In genomic region chr6:129497591-129498555, GRCh38 we compare ENCODE assay signal across 17 cellular contexts.
DNase-seq lines count a peak whose midpoint lies in the region; ATAC-seq and TF ChIP-seq lines count a peak whose summit lies in the region.
"Had no signal": no experiment of that assay in that cellular context is flagged by ENCODE, and none has a peak within 500 bp of the region (broad histone marks: within the 10 kb centered on the region; RNA-seq: fewer than 3 reads in every experiment).

No MANE protein-coding gene starts in this region.

- H3K9me3 Mint-ChIP-seq in GM23338 = no peaks in the 10 kb centered on the region

- peaks cover 26% of the 10 kb centered on the region for H3K4me1 Mint-ChIP-seq in GM23338

- ATAC-seq in right cardiac atrium = no peak
- ATAC-seq in esophagus mucosa = peak; percentile 36
- ATAC-seq in HG03571 (IDR thresholded peaks at IDR 0.05; ENCODE audit: unreplicated experiment) = no peak
- no peak for ATAC-seq in GM23338
- ATAC-seq in GM21390 (IDR thresholded peaks at IDR 0.05; ENCODE audit: unreplicated experiment) = no peak

- no peak overlapping the region for H3K9ac ChIP-seq in SK-N-MC (ENCODE audit: insufficient read length)

- no peak overlapping the region for H3K4me2 ChIP-seq in GM23338

- H3K36me3 ChIP-seq in cardiac muscle cell = peaks cover 7% of the 10 kb centered on the region
- H3K36me3 ChIP-seq in SK-N-MC (ENCODE audit: insufficient read depth, low read length) = no peaks in the 10 kb centered on the region
- peaks cover 0 to 14% (median 8%) of the 10 kb centered on the region in 4 donors for H3K36me3 ChIP-seq in stomach
- no peaks in the 10 kb centered on the region for H3K36me3 ChIP-seq in GM23338 (ENCODE audit: insufficient read depth)

- H3K9me3 ChIP-seq in cardiac muscle cell (ENCODE audit: low read depth) (no peaks in the 10 kb centered on the region), right cardiac atrium (ENCODE audit: control insufficient read depth, low read length) (no peaks in the 10 kb centered on the region), SK-N-MC (ENCODE audit: low read depth, low read length) (no peaks in the 10 kb centered on the region), stomach (no peaks in the 10 kb centered on the region)

- TF ChIP-seq EP300 in stomach (IDR thresholded peaks at IDR 0.05) = no peak

- no peak for TF ChIP-seq CTCF in cardiac muscle cell (IDR thresholded peaks at IDR 0.05; ENCODE audit: low read depth, low read length)
- TF ChIP-seq CTCF in stomach (IDR thresholded peaks at IDR 0.05) = no peak
- no peak for TF ChIP-seq CTCF in GM23338 (conservative IDR thresholded peaks at IDR 0.05; ENCODE audit: low read depth in 2 of 2)

- 48% methylated on average over 5 of the region's 5 CpGs for WGBS in right cardiac atrium
- 41 to 50% (median 43%) methylated on average over 5 of the region's 5 CpGs for WGBS in stomach, 5 donors

- H3K27ac ChIP-seq in cardiac muscle cell = peak overlapping the region; percentile 50
- H3K27ac ChIP-seq in right cardiac atrium (ENCODE audit: low read length) = no peak overlapping the region
- H3K27ac ChIP-seq in SK-N-MC = peak overlapping the region; percentile 76
- H3K27ac ChIP-seq in stomach = peak overlapping the region in 3 of 5 donors; percentile 10 to 21 (median 19)
- H3K27ac ChIP-seq in GM23338 (ENCODE audit: low read depth) = no peak overlapping the region
- H3K27ac ChIP-seq: HL-60 had no signal

- H3K27me3 Mint-ChIP-seq in GM23338 (ENCODE audit: insufficient read depth, low read depth, poor library complexity) = peaks cover 1% of the 10 kb centered on the region

- H3K27me3 ChIP-seq in cardiac muscle cell (no peaks in the 10 kb centered on the region), right cardiac atrium (ENCODE audit: control insufficient read depth, insufficient read depth) (no peaks in the 10 kb centered on the region), stomach (no peaks in the 10 kb centered on the region), GM23338 (ENCODE audit: insufficient read depth) (no peaks in the 10 kb centered on the region)

- H3K79me2 ChIP-seq in GM23338 (replicated peaks; ENCODE audit: insufficient read depth) = no peaks in the 10 kb centered on the region

- H3K4me3 Mint-ChIP-seq in GM23338 = no peak overlapping the region

- no peaks in the 10 kb centered on the region for H4K20me1 ChIP-seq in GM23338 (replicated peaks; ENCODE audit: insufficient read depth)

- H2AFZ ChIP-seq in GM23338 = no peak overlapping the region

- H3K36me3 Mint-ChIP-seq in GM23338 (ENCODE audit: low read depth) = no peaks in the 10 kb centered on the region

- no peaks in the 10 kb centered on the region for H3K9me2 ChIP-seq in GM23338 (ENCODE audit: insufficient read depth)

- TF ChIP-seq POLR2A in stomach (IDR thresholded peaks at IDR 0.05) = no peak

- peaks cover 22% of the 10 kb centered on the region for H3K4me1 ChIP-seq in cardiac muscle cell (ENCODE audit: low read depth)
- H3K4me1 ChIP-seq in right cardiac atrium (ENCODE audit: control insufficient read depth, insufficient read depth, low read length) = peaks cover 5% of the 10 kb centered on the region
- peaks cover 0 to 57% (median 11%) of the 10 kb centered on the region in 4 donors for H3K4me1 ChIP-seq in stomach
- peaks cover 19% of the 10 kb centered on the region for H3K4me1 ChIP-seq in GM23338 (ENCODE audit: insufficient read depth)

- H3K4me3 ChIP-seq in cardiac muscle cell (no peak overlapping the region), right cardiac atrium (ENCODE audit: low read length) (no peak overlapping the region), SK-N-MC (peak overlapping the region; percentile 71), stomach (no peak overlapping the region), GM23338 (no peak overlapping the region)

- intact Hi-C loops in right cardiac atrium (cut with DNase I) = loop anchor here in 2 of 4 donors (2.0 to 5.0 kb wide), 2 partner anchors 77 to 79 kb away; no protein-coding TSS in a partner anchor
- intact Hi-C loops in stomach (cut with DNase I; ENCODE audit: low total_unique reads) = no loop called here

- DNase-seq in cardiac muscle cell (ENCODE audit: low read depth in 1 of 2, low spot score in 1 of 2) (peak in 1 of 2 donors; percentile 39), right cardiac atrium (no peak), SK-N-MC (ENCODE audit: low read depth, low spot score) (no peak), stomach (no peak), GM23338 (ENCODE audit: low spot score) (no peak)
- DNase-seq: activated CD4-positive, alpha-beta T cell treated with anti-CD3 and anti-CD28 coated beads for 48 hours; hippocampal formation; KG1; kidney glomerular epithelial cell; NCI-H1105; NCI-H2171 treated with DMSO at 0.1 percent for 48 hours; stimulated activated CD4-positive, alpha-beta T cell treated with anti-CD3 and anti-CD28 coated beads, Interleukin-12 subunit alpha, Interleukin-12 subunit beta, amount 100 ng/mL, for 4 hours; stimulated activated naive CD8-positive, alpha-beta T cell treated with anti-CD3 and anti-CD28 coated beads, Interleukin-15, Interleukin-2, amounts not matched to agents 100 U/mL and 50 U/mL, for 24 hours had no signal

- H3K27ac Mint-ChIP-seq in GM23338 = no peak overlapping the region; the same call in 1 of the 2 replicates

- no peaks in the 10 kb centered on the region for H3F3A ChIP-seq in GM23338 (replicated peaks; ENCODE audit: low read depth)

TF ChIP-seq in GM23338, 12 proteins besides CTCF, POLR2A, EP300 and RAD21 (continues in another document):
- TF ChIP-seq NANOG (IDR thresholded peaks at IDR 0.05; ENCODE audit: borderline replicate concordance) (no peak), REST (IDR thresholded peaks at IDR 0.05; ENCODE audit: unreplicated experiment) (no peak), POLR2AphosphoS5 (IDR thresholded peaks at IDR 0.05; ENCODE audit: low read depth) (no peak), JUNB (IDR thresholded peaks at IDR 0.05; ENCODE audit: unreplicated experiment) (no peak), STAT1 (IDR thresholded peaks at IDR 0.05; ENCODE audit: unreplicated experiment) (no peak), ZNF114 (CRISPR knock-in tag; IDR thresholded peaks at IDR 0.05) (no peak), ETS1 (IDR thresholded peaks at IDR 0.05) (no peak), ZNF331 (CRISPR knock-in tag; IDR thresholded peaks at IDR 0.05; ENCODE audit: low read depth) (no peak), EZH2 (IDR thresholded peaks at IDR 0.05; ENCODE audit: low read depth, unreplicated experiment) (no peak), CREB1 (CRISPR knock-in tag; IDR thresholded peaks at IDR 0.05; ENCODE audit: low read depth) (no peak), EZH2phosphoT487 (IDR thresholded peaks at IDR 0.05; ENCODE audit: unreplicated experiment) (no peak)

Comparison
In these comparisons a context has a peak if more than half of its experiments do, and no peak if none do; other contexts are left out.
1. H3K27ac ChIP-seq: peak in cardiac muscle cell (single experiment), SK-N-MC (single experiment) and stomach (3 of 5); none in right cardiac atrium (single experiment) and GM23338 (single experiment).